Comparison of ENCODE assay signal across 1 cellular context in the genomic region with DNA sequence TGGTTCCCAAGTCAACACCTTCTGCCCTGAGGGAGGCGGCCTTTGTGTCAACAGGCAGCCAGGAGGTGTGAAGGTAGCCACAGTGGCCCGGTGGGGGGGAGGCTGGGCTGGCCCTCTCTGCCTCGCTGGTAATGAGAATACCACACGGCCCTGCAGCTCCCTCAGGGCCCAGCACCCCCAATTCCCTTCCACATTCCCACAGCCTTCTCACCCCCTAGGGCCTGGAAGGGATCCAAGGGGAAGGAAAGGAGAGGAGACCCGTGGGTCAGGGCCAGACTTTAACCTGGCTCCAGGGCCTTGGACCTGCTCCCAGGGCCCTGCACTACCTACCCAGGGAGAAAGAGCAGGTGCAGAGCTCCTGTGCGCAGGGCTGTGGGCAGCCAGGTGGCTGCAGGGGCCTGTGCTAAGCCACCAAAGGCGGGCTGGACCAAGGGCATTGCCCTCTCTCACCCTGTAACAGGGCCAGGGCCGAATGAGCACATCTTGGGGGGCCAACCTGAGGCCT.
TF ChIP-seq lines count a peak whose summit lies in the region.

No MANE protein-coding gene starts in this region.

TF ChIP-seq in K562, 482 proteins besides CTCF, POLR2A, EP300 and RAD21 (continued from another document):
- TF ChIP-seq, protein P1, sequence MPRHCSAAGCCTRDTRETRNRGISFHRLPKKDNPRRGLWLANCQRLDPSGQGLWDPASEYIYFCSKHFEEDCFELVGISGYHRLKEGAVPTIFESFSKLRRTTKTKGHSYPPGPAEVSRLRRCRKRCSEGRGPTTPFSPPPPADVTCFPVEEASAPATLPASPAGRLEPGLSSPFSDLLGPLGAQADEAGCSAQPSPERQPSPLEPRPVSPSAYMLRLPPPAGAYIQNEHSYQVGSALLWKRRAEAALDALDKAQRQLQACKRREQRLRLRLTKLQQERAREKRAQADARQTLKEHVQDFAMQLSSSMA (CRISPR knock-in tag; IDR thresholded peaks at IDR 0.05) = no peak
- TF ChIP-seq ZNF785 (CRISPR knock-in tag; IDR thresholded peaks at IDR 0.05) (no peak), TEAD1 (CRISPR knock-in tag; IDR thresholded peaks at IDR 0.05) (no peak), PHTF2 (CRISPR knock-in tag; IDR thresholded peaks at IDR 0.05) (no peak), NRF1 (conservative IDR thresholded peaks at IDR 0.05 in 1 of 2, IDR thresholded peaks at IDR 0.05 in 1 of 2) (no peak)
